ENCODE assay signal across 27 cellular contexts in the genomic region with DNA sequence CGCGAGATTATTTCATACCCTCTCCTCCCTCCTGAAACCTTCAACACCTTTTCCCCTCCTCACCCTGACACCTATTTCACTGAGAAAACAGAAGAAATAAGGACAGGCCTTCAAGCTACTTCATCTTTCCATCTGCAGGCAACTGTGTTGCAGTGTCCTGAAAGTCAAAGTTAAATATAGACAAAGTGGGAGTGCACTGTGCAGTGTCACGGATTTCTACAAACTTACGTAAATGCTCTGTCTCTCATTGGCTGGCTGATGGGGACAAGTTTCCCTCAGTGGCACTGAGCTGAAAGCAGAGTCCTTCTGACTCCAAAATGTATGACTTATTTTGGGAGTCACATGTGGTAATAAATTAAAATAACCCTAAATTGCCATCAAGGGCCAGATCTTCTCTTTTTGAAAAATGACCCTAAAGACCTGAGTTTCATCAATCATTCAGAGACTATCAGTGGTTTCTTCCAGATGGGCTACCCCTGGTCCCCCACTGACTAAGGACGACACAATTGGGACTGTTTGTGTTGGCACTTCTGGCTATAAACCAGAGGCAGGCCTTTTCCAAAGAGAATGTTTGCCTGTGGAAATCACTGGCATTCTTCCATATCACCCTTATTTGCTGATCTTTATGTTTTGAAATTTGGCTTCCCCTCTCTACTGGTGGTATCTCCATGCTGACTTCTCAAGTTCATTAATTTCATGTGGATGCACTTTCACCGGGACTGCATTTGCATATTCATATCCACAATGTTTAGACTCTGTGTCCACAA. TPM values are rescaled to one million over a fixed set of nuclear protein-coding genes. Genes with fewer than 3 reads are reported as not detected.
"Had no signal": no experiment of that assay in that cellular context is flagged by ENCODE, and none has a peak within 500 bp of the region (broad histone marks: within the 10 kb centered on the region; RNA-seq: fewer than 3 reads in every experiment).

No MANE protein-coding gene starts in this region.

- H3K4me1 ChIP-seq: ascending aorta, lower lobe of right lung, suprapubic skin, tibial artery, upper lobe of right lung had no signal

- DNase-seq: activated CD4-positive, alpha-beta T cell treated with anti-CD3 and anti-CD28 coated beads for 4 hours; activated CD4-positive, alpha-beta T cell treated with anti-CD3 and anti-CD28 coated beads, Interleukin-2, amount 50 U/mL, for 4 hours; activated effector memory CD4-positive, alpha-beta T cell treated with anti-CD3 and anti-CD28 coated beads, Interleukin-2, amount 50 U/mL, for 16 hours; activated naive CD4-positive, alpha-beta T cell treated with anti-CD3 and anti-CD28 coated beads, Interleukin-2, amount 10 ng/mL, durations not matched to agents 7 days and 5 days; activated naive CD8-positive, alpha-beta T cell treated with anti-CD3 and anti-CD28 coated beads, Interleukin-2, amount 10 ng/mL, durations not matched to agents 7 days and 5 days; activated T-cell treated with anti-CD3 and anti-CD28 coated beads for 4 hours; cortex of kidney; effector memory CD8-positive, alpha-beta T cell; foreskin melanocyte; left cardiac atrium; lower lobe of right lung; mesendoderm; natural killer cell; posterior cingulate gyrus; stimulated activated CD4-positive, alpha-beta T cell treated with anti-CD3 and anti-CD28 coated beads, Interleukin-1b, Interleukin-23, amount 100 ng/mL, for 48 hours; stimulated activated CD4-positive, alpha-beta T cell treated with anti-CD3 and anti-CD28 coated beads, Interleukin-4, amount 100 ng/mL, for 4 hours; stimulated activated CD8-positive, alpha-beta memory T cell treated with anti-CD3 and anti-CD28 coated beads, Interleukin-4, amount 100 ng/mL, for 48 hours; SW 1271; T-helper 9 cell; tibial artery; upper lobe of right lung had no signal

- H3K4me2 ChIP-seq: smooth muscle cell had no signal

- H3K27me3 ChIP-seq: ascending aorta, suprapubic skin, tibial artery, upper lobe of right lung had no signal

- H3K27ac ChIP-seq: ascending aorta, lower lobe of right lung, suprapubic skin, tibial artery, upper lobe of right lung, VCaP had no signal

- H3K36me3 ChIP-seq: ascending aorta, lower lobe of right lung, suprapubic skin, tibial artery, upper lobe of right lung had no signal

- H3K9me3 ChIP-seq: ascending aorta, lower lobe of right lung, suprapubic skin, tibial artery, upper lobe of right lung had no signal

- ATAC-seq: effector memory CD8-positive, alpha-beta T cell; esophagus mucosa; lower lobe of right lung; natural killer cell; stimulated activated memory B cell treated with anti-CD40 and anti-IgM and Interleukin-4, amounts not matched to agents 10 μg/mL and 1 μg/mL and 100 μg/mL, for 72 hours; upper lobe of right lung had no signal

- H3K4me3 ChIP-seq: ascending aorta, lower lobe of right lung, smooth muscle cell, suprapubic skin, tibial artery, upper lobe of right lung had no signal

RNA-seq across cellular contexts. Expression of a gene that starts 21.6 kb away (rescaled TPM):
- total RNA-seq: ascending aorta had no signal
